Comparison of ENCODE assay signal across 21 cellular contexts in genomic region chr2:226874749-226875148, GRCh38.
"Had no signal": no experiment of that assay in that cellular context is flagged by ENCODE, and none has a peak within 500 bp of the region (broad histone marks: within the 10 kb centered on the region; RNA-seq: fewer than 3 reads in every experiment).

No MANE protein-coding gene starts in this region.

- H3K27me3 Mint-ChIP-seq: activated CD4-positive, alpha-beta T cell treated with anti-CD3 and anti-CD28 coated beads, Interleukin-2, amount 10 ng/mL, durations not matched to agents 24 days and 14 days; activated CD8-positive, alpha-beta T cell treated with anti-CD3 and anti-CD28 coated beads for 36 hours; stimulated activated memory B cell treated with anti-CD40 and anti-IgM and Interleukin-4, amounts not matched to agents 10 μg/mL and 1 μg/mL and 100 μg/mL, for 72 hours had no signal

- H3K4me3 Mint-ChIP-seq: activated CD4-positive, alpha-beta T cell treated with anti-CD3 and anti-CD28 coated beads, Interleukin-2, amount 10 ng/mL, durations not matched to agents 24 days and 14 days; activated CD8-positive, alpha-beta T cell treated with anti-CD3 and anti-CD28 coated beads for 36 hours; activated T-cell treated with anti-CD3 and anti-CD28 coated beads, Interleukin-2, amount 50 U/mL, for 4 hours; immature natural killer cell; natural killer cell; stimulated activated memory B cell treated with anti-CD40 and anti-IgM and Interleukin-4, amounts not matched to agents 10 μg/mL and 1 μg/mL and 100 μg/mL, for 72 hours had no signal

- ATAC-seq: body of pancreas; natural killer cell; stimulated activated memory B cell treated with anti-CD40 and anti-IgM and Interleukin-4, amounts not matched to agents 10 μg/mL and 1 μg/mL and 100 μg/mL, for 72 hours had no signal

- H3K4me1 ChIP-seq: body of pancreas, esophagus squamous epithelium, left ventricle myocardium inferior, pancreas, thyroid gland had no signal

- H3K4me3 ChIP-seq: body of pancreas, esophagus squamous epithelium, left ventricle myocardium inferior, pancreas, sigmoid colon, thyroid gland had no signal

- H3K27ac Mint-ChIP-seq: immature natural killer cell; natural killer cell; stimulated activated memory B cell treated with anti-CD40 and anti-IgM and Interleukin-4, amounts not matched to agents 10 μg/mL and 1 μg/mL and 100 μg/mL, for 72 hours had no signal

- DNase-seq: activated CD4-positive, alpha-beta T cell treated with anti-CD3 and anti-CD28 coated beads, Interleukin-2, amount 10 ng/mL, durations not matched to agents 24 days and 14 days; activated CD8-positive, alpha-beta T cell treated with anti-CD3 and anti-CD28 coated beads for 36 hours; activated effector memory CD4-positive, alpha-beta T cell treated with Interleukin-2 at 50 U/mL for 16 hours; activated T-cell treated with anti-CD3 and anti-CD28 coated beads, Interleukin-2, amount 50 U/mL, for 4 hours; amniotic stem cell; body of pancreas; central memory CD4-positive, alpha-beta T cell; effector CD4-positive, alpha-beta T cell; esophagus squamous epithelium; immature natural killer cell; kidney glomerular epithelial cell; left ventricle myocardium inferior; mesenchymal stem cell; natural killer cell; pancreas; sigmoid colon; stimulated activated CD4-positive, alpha-beta T cell treated with anti-CD3 and anti-CD28 coated beads, Interleukin-4, amount 100 ng/mL, for 4 hours; T1000; thyroid gland had no signal

- H3K27ac ChIP-seq: body of pancreas, esophagus squamous epithelium, left ventricle myocardium inferior, neutrophil, pancreas, sigmoid colon, thyroid gland had no signal

- H3K36me3 ChIP-seq: neutrophil, pancreas, thyroid gland had no signal

- H3K9me3 Mint-ChIP-seq: activated T-cell treated with anti-CD3 and anti-CD28 coated beads, Interleukin-2, amount 50 U/mL, for 4 hours; immature natural killer cell; natural killer cell had no signal

- H3K36me3 Mint-ChIP-seq: natural killer cell had no signal

- H3K9me3 ChIP-seq: body of pancreas, esophagus squamous epithelium, left ventricle myocardium inferior, neutrophil, pancreas, sigmoid colon, thyroid gland had no signal

- H3K27me3 ChIP-seq: body of pancreas, esophagus squamous epithelium, neutrophil, pancreas, sigmoid colon, thyroid gland had no signal
